In genomic region chr13:97492257-97492656, GRCh38 we compare ENCODE assay signal across 24 cellular contexts. TPM values are rescaled to one million over a fixed set of nuclear protein-coding genes. Genes with fewer than 3 reads are reported as not detected.
DNase-seq lines count a peak whose midpoint lies in the region; ATAC-seq, FAIRE-seq and TF ChIP-seq lines count a peak whose summit lies in the region.
"Had no signal": no experiment of that assay in that cellular context is flagged by ENCODE, and none has a peak within 500 bp of the region (broad histone marks: within the 10 kb centered on the region; RNA-seq: fewer than 3 reads in every experiment).

No MANE protein-coding gene starts in this region.

- H3K27me3 ChIP-seq in bronchial epithelial cell (ENCODE audit: control insufficient read depth, insufficient read depth, low read length) = no peaks in the 10 kb centered on the region
- H3K27me3 ChIP-seq: ascending aorta had no signal

- peak; percentile 85 for ATAC-seq in GM18868 (IDR thresholded peaks at IDR 0.05; ENCODE audit: unreplicated experiment)
- no peak for ATAC-seq in GM21723 (IDR thresholded peaks at IDR 0.05; ENCODE audit: unreplicated experiment)
- ATAC-seq: activated T-helper 17 cell treated with anti-CD3 and anti-CD28 coated beads, Interleukin-2, amount 50 U/mL, for 72 hours; GM23338; sciatic nerve had no signal

- no peak for TF ChIP-seq CTCF in bronchial epithelial cell (IDR thresholded peaks at IDR 0.05; ENCODE audit: insufficient read depth, low read length, severe bottlenecking)

- no peak overlapping the region for H3K4me3 ChIP-seq in bronchial epithelial cell (ENCODE audit: low read depth, low read length)
- H3K4me3 ChIP-seq: ascending aorta, GM23338 had no signal

- DNase-seq in NCI-H1417 (lab: John Stamatoyannopoulos, UW) (peak in 2 of 3 experiments; percentile 10 to 24), NCI-H1417 treated with DMSO at 0.1 percent for 48 hours (lab: John Stamatoyannopoulos, UW) (no peak), NCI-H345 (lab: John Stamatoyannopoulos, UW) (peak; percentile 41), bronchial epithelial cell (ENCODE audit: low read depth) (peak; percentile 63), RKO (ENCODE audit: low spot score) (no peak)
- DNase-seq in stimulated activated CD4-positive, alpha-beta T cell treated with anti-CD3 and anti-CD28 coated beads, Interleukin-2, amount 100 ng/mL, for 24 hours = no peak
- DNase-seq: activated CD4-positive, alpha-beta T cell treated with anti-CD3 and anti-CD28 coated beads for 48 hours; activated CD8-positive, alpha-beta memory T cell treated with anti-CD3 and anti-CD28 coated beads, Interleukin-2, amount 50 U/mL, for 4 hours; CD4-positive, CD25-positive, alpha-beta regulatory T cell; glutamatergic neuron; HFFc6; KG1; mammary epithelial cell; NCI-H1694 treated with DMSO at 0.1 percent for 48 hours; NCI-H446 treated with DMSO at 0.1 percent for 48 hours; SK-N-SH; stimulated activated naive CD4-positive, alpha-beta T cell treated with Interleukin-2 at 50 U/mL for 16 hours had no signal

- no peak for FAIRE-seq in bronchial epithelial cell (lab: Jason Lieb, UNC)
- FAIRE-seq: HTR-8/SVneo had no signal

- H3K36me3 ChIP-seq in bronchial epithelial cell (ENCODE audit: control insufficient read depth, insufficient read depth, low read length) = no peaks in the 10 kb centered on the region
- H3K36me3 ChIP-seq: ascending aorta had no signal

RNA-seq across cellular contexts. Expression of gene RAP2A, which starts 58.3 kb away (rescaled TPM):
- total RNA-seq in bronchial epithelial cell = 44.0 and 47.7 TPM in 2 replicates

Comparison
In these comparisons a context has a peak if more than half of its experiments do, and no peak if none do; other contexts are left out.
1. DNase-seq: peak in NCI-H1417 (2 of 3), NCI-H345 (single experiment) and bronchial epithelial cell (single experiment); none in NCI-H1417 treated with DMSO at 0.1 percent for 48 hours (single experiment), RKO (single experiment) and stimulated activated CD4-positive, alpha-beta T cell treated with anti-CD3 and anti-CD28 coated beads, Interleukin-2, amount 100 ng/mL, for 24 hours (0 of 2).